ENCODE assay signal across 4 cellular contexts in genomic region chr11:122863154-122863553, GRCh38. TPM values are rescaled to one million over a fixed set of nuclear protein-coding genes. Genes with fewer than 3 reads are reported as not detected.
"Had no signal": no experiment of that assay in that cellular context is flagged by ENCODE, and none has a peak within 500 bp of the region (broad histone marks: within the 10 kb centered on the region; RNA-seq: fewer than 3 reads in every experiment).

No MANE protein-coding gene starts in this region.

RNA-seq across cellular contexts. Expression of gene JHY, which starts 19.4 kb away (rescaled TPM):
- total RNA-seq: SJCRH30 had no signal

RNA-seq across cellular contexts. Expression of gene CRTAM, which starts 24.9 kb away (rescaled TPM):
- total RNA-seq: HT-29, IMR-90, M059J, SJCRH30 had no signal
- polyA plus RNA-seq: IMR-90 had no signal
